Comparison of ENCODE assay signal across 22 cellular contexts in genomic region chr13:45007225-45007624, GRCh38.
"Had no signal": no experiment of that assay in that cellular context is flagged by ENCODE, and none has a peak within 500 bp of the region (broad histone marks: within the 10 kb centered on the region; RNA-seq: fewer than 3 reads in every experiment).

No MANE protein-coding gene starts in this region.

- H3K4me1 ChIP-seq: esophagus muscularis mucosa, foreskin keratinocyte, gastroesophageal sphincter, left lung, lower lobe of right lung had no signal

- FAIRE-seq: endothelial cell of umbilical vein, frontal cortex, kidney had no signal

- DNase-seq: dermis blood vessel endothelial cell; dorsolateral prefrontal cortex; effector CD4-positive, alpha-beta T cell; effector memory CD4-positive, alpha-beta T cell; foreskin keratinocyte; heart left ventricle; hypothalamus; immature natural killer cell; islet precursor cell; kidney; kidney glomerular epithelial cell; left lung; left ventricle myocardium superior; lower lobe of right lung; mesenchymal stem cell; naive thymus-derived CD4-positive, alpha-beta T cell had no signal

- H3K9me3 ChIP-seq: esophagus muscularis mucosa, gastroesophageal sphincter, heart left ventricle, left lung, lower lobe of right lung had no signal

- H3K27ac ChIP-seq: coronary artery, esophagus muscularis mucosa, foreskin keratinocyte, gastroesophageal sphincter, heart left ventricle, hepatocyte, left lung, lower lobe of right lung had no signal

- ATAC-seq: foreskin keratinocyte; gastroesophageal sphincter; left lung; lower lobe of right lung; naive thymus-derived CD4-positive, alpha-beta T cell had no signal

- H3K4me3 ChIP-seq: coronary artery, dorsolateral prefrontal cortex, esophagus muscularis mucosa, gastroesophageal sphincter, heart left ventricle, hepatocyte, left lung, lower lobe of right lung had no signal
